In genomic region chr2:3636586-3637310, GRCh38 we compare ENCODE assay signal across 29 cellular contexts. TPM values are rescaled to one million over a fixed set of nuclear protein-coding genes. Genes with fewer than 3 reads are reported as not detected.
DNase-seq lines count a peak whose midpoint lies in the region; ATAC-seq and TF ChIP-seq lines count a peak whose summit lies in the region.
"Had no signal": no experiment of that assay in that cellular context is flagged by ENCODE, and none has a peak within 500 bp of the region (broad histone marks: within the 10 kb centered on the region; RNA-seq: fewer than 3 reads in every experiment).

No MANE protein-coding gene starts in this region.

- no peak for TF ChIP-seq EP300 in ovary (IDR thresholded peaks at IDR 0.05)

- H3K9ac ChIP-seq in endodermal cell (ENCODE audit: extremely low read depth, low read length, poor library complexity, severe bottlenecking): no peak overlapping the region
- H3K9ac ChIP-seq: KMS-11 had no signal

- TF ChIP-seq CTCF in endodermal cell (conservative IDR thresholded peaks at IDR 0.05) (no peak), ovary (IDR thresholded peaks at IDR 0.05) (no peak), vagina (IDR thresholded peaks at IDR 0.05) (no peak)

- H3K4me3 ChIP-seq in endodermal cell (ENCODE audit: low read length) (no peak overlapping the region), ovary (no peak overlapping the region), vagina (no peak overlapping the region)
- H3K4me3 ChIP-seq: colonic mucosa, heart right ventricle, psoas muscle had no signal

- H3K27me3 ChIP-seq in endodermal cell (ENCODE audit: control insufficient read depth, insufficient read depth, low read length, poor library complexity, severe bottlenecking) (no peaks in the 10 kb centered on the region), ovary (no peaks in the 10 kb centered on the region), vagina (no peaks in the 10 kb centered on the region)
- H3K27me3 ChIP-seq: colonic mucosa, heart right ventricle had no signal

- H3K27me3 Mint-ChIP-seq in endodermal cell (ENCODE audit: insufficient read depth): peaks cover 17% of the 10 kb centered on the region
- H3K27me3 Mint-ChIP-seq: activated CD4-positive, alpha-beta T cell treated with anti-CD3 and anti-CD28 coated beads for 36 hours had no signal

- H3K4me1 Mint-ChIP-seq in endodermal cell: no peaks in the 10 kb centered on the region
- H3K4me1 Mint-ChIP-seq: activated CD4-positive, alpha-beta T cell treated with anti-CD3 and anti-CD28 coated beads for 36 hours had no signal

- no peak overlapping the region for H3K27ac Mint-ChIP-seq in endodermal cell
- H3K27ac Mint-ChIP-seq: activated CD4-positive, alpha-beta T cell treated with anti-CD3 and anti-CD28 coated beads for 36 hours; activated naive CD4-positive, alpha-beta T cell treated with anti-CD3 and anti-CD28 coated beads, Interleukin-2, amount 50 U/mL, for 72 hours; activated T-helper 1 cell treated with anti-CD3 and anti-CD28 coated beads, Interleukin-12 subunit alpha, Interleukin-12 subunit beta, Interleukin-2, Interleukin-4 antibody, amounts not matched to agents 30 ng/mL and 10 ng/mL and 1 ng/mL, durations not matched to agents 14 hours and 24 hours and 36 hours; HFFc6 had no signal

- H3K36me3 ChIP-seq in endodermal cell (ENCODE audit: control insufficient read depth, insufficient read depth, low read length) (no peaks in the 10 kb centered on the region), ovary (no peaks in the 10 kb centered on the region), vagina (no peaks in the 10 kb centered on the region)
- H3K36me3 ChIP-seq: colonic mucosa, heart right ventricle had no signal

- intact Hi-C loops in cardiac septum (cut with DNase I): no loop called here
- intact Hi-C loops in left cardiac atrium (cut with DNase I): no loop called here
- intact Hi-C loops in ovary (cut with DNase I): no loop called here
- intact Hi-C loops in vagina (cut with DNase I): no loop called here

- no peak for TF ChIP-seq POLR2A in ovary (IDR thresholded peaks at IDR 0.05)
- no peak for TF ChIP-seq POLR2A in vagina (IDR thresholded peaks at IDR 0.05)

- DNase-seq in cardiac septum (ENCODE audit: low spot score) (peak; percentile 36), left cardiac atrium (no peak), endodermal cell (peak; percentile 36), ovary (peak in 3 of 5 donors; percentile 12 to 34 (median 18)), vagina (ENCODE audit: extremely low spot score in 2 of 2) (peak; percentile 74), dedifferentiated amniotic fluid mesenchymal stem cell (ENCODE audit: extremely low spot score) (no peak), GDM1 (lab: John Stamatoyannopoulos, UW) (no peak)
- DNase-seq: activated CD4-positive, alpha-beta T cell treated with anti-CD3 and anti-CD28 coated beads for 36 hours; colonic mucosa; foreskin keratinocyte; HFFc6; MM.1S; NCI-H1417 treated with DMSO at 0.1 percent for 48 hours; NCI-H446; NCI-H82 had no signal

- H3K9me3 ChIP-seq in endodermal cell (ENCODE audit: control insufficient read depth, low read length) (no peaks in the 10 kb centered on the region), ovary (no peaks in the 10 kb centered on the region), vagina (no peaks in the 10 kb centered on the region)
- H3K9me3 ChIP-seq: colonic mucosa, heart right ventricle, psoas muscle had no signal

- no peaks in the 10 kb centered on the region for H3K9me3 Mint-ChIP-seq in endodermal cell
- H3K9me3 Mint-ChIP-seq: activated naive CD4-positive, alpha-beta T cell treated with anti-CD3 and anti-CD28 coated beads, Interleukin-2, amount 50 U/mL, for 72 hours; activated T-helper 1 cell treated with anti-CD3 and anti-CD28 coated beads, Interleukin-12 subunit alpha, Interleukin-12 subunit beta, Interleukin-2, Interleukin-4 antibody, amounts not matched to agents 30 ng/mL and 10 ng/mL and 1 ng/mL, durations not matched to agents 14 hours and 24 hours and 36 hours; HFFc6 had no signal

- no peaks in the 10 kb centered on the region for H3K36me3 Mint-ChIP-seq in endodermal cell (ENCODE audit: low read depth)
- H3K36me3 Mint-ChIP-seq: activated naive CD4-positive, alpha-beta T cell treated with anti-CD3 and anti-CD28 coated beads, Interleukin-2, amount 50 U/mL, for 72 hours had no signal

- H3K4me1 ChIP-seq in endodermal cell (ENCODE audit: control insufficient read depth, insufficient read depth, low read length) (no peaks in the 10 kb centered on the region), ovary (ENCODE audit: insufficient read depth) (peaks cover 24% of the 10 kb centered on the region), vagina (no peaks in the 10 kb centered on the region)
- H3K4me1 ChIP-seq: colonic mucosa, foreskin keratinocyte, heart right ventricle, psoas muscle had no signal

- H3K4me3 Mint-ChIP-seq in endodermal cell: no peak overlapping the region
- H3K4me3 Mint-ChIP-seq: activated CD4-positive, alpha-beta T cell treated with anti-CD3 and anti-CD28 coated beads for 36 hours; activated T-helper 1 cell treated with anti-CD3 and anti-CD28 coated beads, Interleukin-12 subunit alpha, Interleukin-12 subunit beta, Interleukin-2, Interleukin-4 antibody, amounts not matched to agents 30 ng/mL and 10 ng/mL and 1 ng/mL, durations not matched to agents 14 hours and 24 hours and 36 hours had no signal

- H3K27ac ChIP-seq in endodermal cell (ENCODE audit: low read depth, low read length): no peak overlapping the region
- H3K27ac ChIP-seq in ovary: no peak overlapping the region
- no peak overlapping the region for H3K27ac ChIP-seq in vagina
- H3K27ac ChIP-seq: colonic mucosa, foreskin keratinocyte, heart right ventricle, HL-60, KMS-11, psoas muscle had no signal

- WGBS in endodermal cell (ENCODE audit: insufficient coverage in 1 of 2, insufficient read length in 1 of 2), 2 experiments: 89 to 93% methylated on average over 8 to 13 of the region's 13 CpGs
- WGBS in ovary, 3 donors: 84 to 89% (median 88%) methylated on average over 13 of the region's 13 CpGs

- ATAC-seq in left cardiac atrium: no peak
- no peak for ATAC-seq in GM18861 (IDR thresholded peaks at IDR 0.05; ENCODE audit: unreplicated experiment)
- ATAC-seq: activated CD4-positive, alpha-beta T cell treated with anti-CD3 and anti-CD28 coated beads for 36 hours; activated naive CD4-positive, alpha-beta T cell treated with anti-CD3 and anti-CD28 coated beads, Interleukin-2, amount 50 U/mL, for 72 hours; esophagus mucosa; foreskin keratinocyte; heart right ventricle; psoas muscle had no signal

RNA-seq across cellular contexts. Expression of gene ALLC, which starts 21.3 kb away (rescaled TPM):
- total RNA-seq in cardiac septum (not detected), left cardiac atrium (under 1 TPM in 1 of 2 donors, not detected in 1; 0.26 TPM), endodermal cell (not detected), ovary (under 1 TPM in 2 of 7 donors, not detected in 5; 0.20 to 0.50 TPM), vagina (not detected)
- polyA plus RNA-seq in endodermal cell (2013, experiment 1 of 2): not detected
- polyA plus RNA-seq in endodermal cell (2013, experiment 2 of 2): not detected
- polyA plus RNA-seq in ovary: 1 to 10 TPM; 1.0 to 1.2 TPM
- total RNA-seq: activated CD4-positive, alpha-beta T cell treated with anti-CD3 and anti-CD28 coated beads for 36 hours; activated naive CD4-positive, alpha-beta T cell treated with anti-CD3 and anti-CD28 coated beads, Interleukin-2, amount 50 U/mL, for 72 hours; activated T-helper 1 cell treated with anti-CD3 and anti-CD28 coated beads, Interleukin-12 subunit alpha, Interleukin-12 subunit beta, Interleukin-2, Interleukin-4 antibody, amounts not matched to agents 30 ng/mL and 10 ng/mL and 1 ng/mL, durations not matched to agents 14 hours and 24 hours and 36 hours; bronchial epithelial cell; colonic mucosa; esophagus mucosa; foreskin keratinocyte; heart right ventricle; HFFc6; lung microvascular endothelial cell; psoas muscle; RPMI7951; T-helper 1 cell treated with Interleukin-12 subunit alpha and Interleukin-12 subunit beta and Interleukin-4 antibody, amounts not matched to agents 30 ng/mL and 1 ng/mL, for 36 hours; ureter had no signal
- polyA plus RNA-seq: BJ, foreskin keratinocyte, psoas muscle had no signal

RNA-seq across cellular contexts. Expression of gene COLEC11, which starts 41.8 kb away (rescaled TPM):
- 3.1 TPM for total RNA-seq in cardiac septum
- 10 to 100 TPM in 1 of 2 donors, 1 to 10 TPM in 1; 3.3 to 25.0 TPM for total RNA-seq in left cardiac atrium
- 1 to 10 TPM; 1.1 to 1.5 TPM for total RNA-seq in endodermal cell
- 0.21 TPM for polyA plus RNA-seq in endodermal cell (2013, experiment 1 of 2)
- not detected for polyA plus RNA-seq in endodermal cell (2013, experiment 2 of 2)
- total RNA-seq in ovary: 10 to 100 TPM; 16.7 to 99.0 (median 59.9) TPM
- 100 to 1,000 TPM in 1 of 2 donors, 10 to 100 TPM in 1; 19.5 to 187 TPM for polyA plus RNA-seq in ovary
- total RNA-seq in vagina: not detected
- total RNA-seq: activated naive CD4-positive, alpha-beta T cell treated with anti-CD3 and anti-CD28 coated beads, Interleukin-2, amount 50 U/mL, for 72 hours; activated T-helper 1 cell treated with anti-CD3 and anti-CD28 coated beads, Interleukin-12 subunit alpha, Interleukin-12 subunit beta, Interleukin-2, Interleukin-4 antibody, amounts not matched to agents 30 ng/mL and 10 ng/mL and 1 ng/mL, durations not matched to agents 14 hours and 24 hours and 36 hours; esophagus mucosa; foreskin keratinocyte; HFFc6; T-helper 1 cell treated with Interleukin-12 subunit alpha and Interleukin-12 subunit beta and Interleukin-4 antibody, amounts not matched to agents 30 ng/mL and 1 ng/mL, for 36 hours had no signal
- polyA plus RNA-seq: foreskin keratinocyte had no signal

Comparison
In these comparisons a context has a peak if more than half of its experiments do, and no peak if none do; other contexts are left out.
1. DNase-seq: peak in cardiac septum (single experiment), endodermal cell (single experiment), ovary (3 of 5) and vagina (2 of 2); none in left cardiac atrium (single experiment), dedifferentiated amniotic fluid mesenchymal stem cell (single experiment) and GDM1 (single experiment).